Comparison of ENCODE assay signal across 1 cellular context in the genomic region with DNA sequence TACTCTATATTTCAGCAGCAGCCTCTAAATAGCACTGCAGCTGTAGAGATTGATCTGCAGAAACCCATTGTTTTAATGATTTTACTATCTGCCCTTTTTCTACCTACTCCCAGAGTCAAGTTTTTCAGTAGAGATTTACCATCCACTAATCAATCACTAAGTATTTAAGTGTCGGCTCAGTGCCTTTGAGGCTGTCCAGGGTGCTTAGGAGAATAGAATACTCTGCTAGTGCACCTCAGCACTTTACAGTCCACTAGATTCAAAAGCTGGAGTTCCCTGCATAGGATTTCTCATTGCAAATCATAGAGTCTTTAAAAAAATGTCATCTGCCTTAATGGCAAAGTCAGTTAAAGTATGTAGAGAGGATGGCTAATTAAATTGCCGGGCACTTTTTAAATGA.
TF ChIP-seq lines count a peak whose summit lies in the region.

No MANE protein-coding gene starts in this region.

TF ChIP-seq in GM23338, 12 proteins besides CTCF, POLR2A, EP300 and RAD21 (continued from another document):
- TF ChIP-seq, protein P1, sequence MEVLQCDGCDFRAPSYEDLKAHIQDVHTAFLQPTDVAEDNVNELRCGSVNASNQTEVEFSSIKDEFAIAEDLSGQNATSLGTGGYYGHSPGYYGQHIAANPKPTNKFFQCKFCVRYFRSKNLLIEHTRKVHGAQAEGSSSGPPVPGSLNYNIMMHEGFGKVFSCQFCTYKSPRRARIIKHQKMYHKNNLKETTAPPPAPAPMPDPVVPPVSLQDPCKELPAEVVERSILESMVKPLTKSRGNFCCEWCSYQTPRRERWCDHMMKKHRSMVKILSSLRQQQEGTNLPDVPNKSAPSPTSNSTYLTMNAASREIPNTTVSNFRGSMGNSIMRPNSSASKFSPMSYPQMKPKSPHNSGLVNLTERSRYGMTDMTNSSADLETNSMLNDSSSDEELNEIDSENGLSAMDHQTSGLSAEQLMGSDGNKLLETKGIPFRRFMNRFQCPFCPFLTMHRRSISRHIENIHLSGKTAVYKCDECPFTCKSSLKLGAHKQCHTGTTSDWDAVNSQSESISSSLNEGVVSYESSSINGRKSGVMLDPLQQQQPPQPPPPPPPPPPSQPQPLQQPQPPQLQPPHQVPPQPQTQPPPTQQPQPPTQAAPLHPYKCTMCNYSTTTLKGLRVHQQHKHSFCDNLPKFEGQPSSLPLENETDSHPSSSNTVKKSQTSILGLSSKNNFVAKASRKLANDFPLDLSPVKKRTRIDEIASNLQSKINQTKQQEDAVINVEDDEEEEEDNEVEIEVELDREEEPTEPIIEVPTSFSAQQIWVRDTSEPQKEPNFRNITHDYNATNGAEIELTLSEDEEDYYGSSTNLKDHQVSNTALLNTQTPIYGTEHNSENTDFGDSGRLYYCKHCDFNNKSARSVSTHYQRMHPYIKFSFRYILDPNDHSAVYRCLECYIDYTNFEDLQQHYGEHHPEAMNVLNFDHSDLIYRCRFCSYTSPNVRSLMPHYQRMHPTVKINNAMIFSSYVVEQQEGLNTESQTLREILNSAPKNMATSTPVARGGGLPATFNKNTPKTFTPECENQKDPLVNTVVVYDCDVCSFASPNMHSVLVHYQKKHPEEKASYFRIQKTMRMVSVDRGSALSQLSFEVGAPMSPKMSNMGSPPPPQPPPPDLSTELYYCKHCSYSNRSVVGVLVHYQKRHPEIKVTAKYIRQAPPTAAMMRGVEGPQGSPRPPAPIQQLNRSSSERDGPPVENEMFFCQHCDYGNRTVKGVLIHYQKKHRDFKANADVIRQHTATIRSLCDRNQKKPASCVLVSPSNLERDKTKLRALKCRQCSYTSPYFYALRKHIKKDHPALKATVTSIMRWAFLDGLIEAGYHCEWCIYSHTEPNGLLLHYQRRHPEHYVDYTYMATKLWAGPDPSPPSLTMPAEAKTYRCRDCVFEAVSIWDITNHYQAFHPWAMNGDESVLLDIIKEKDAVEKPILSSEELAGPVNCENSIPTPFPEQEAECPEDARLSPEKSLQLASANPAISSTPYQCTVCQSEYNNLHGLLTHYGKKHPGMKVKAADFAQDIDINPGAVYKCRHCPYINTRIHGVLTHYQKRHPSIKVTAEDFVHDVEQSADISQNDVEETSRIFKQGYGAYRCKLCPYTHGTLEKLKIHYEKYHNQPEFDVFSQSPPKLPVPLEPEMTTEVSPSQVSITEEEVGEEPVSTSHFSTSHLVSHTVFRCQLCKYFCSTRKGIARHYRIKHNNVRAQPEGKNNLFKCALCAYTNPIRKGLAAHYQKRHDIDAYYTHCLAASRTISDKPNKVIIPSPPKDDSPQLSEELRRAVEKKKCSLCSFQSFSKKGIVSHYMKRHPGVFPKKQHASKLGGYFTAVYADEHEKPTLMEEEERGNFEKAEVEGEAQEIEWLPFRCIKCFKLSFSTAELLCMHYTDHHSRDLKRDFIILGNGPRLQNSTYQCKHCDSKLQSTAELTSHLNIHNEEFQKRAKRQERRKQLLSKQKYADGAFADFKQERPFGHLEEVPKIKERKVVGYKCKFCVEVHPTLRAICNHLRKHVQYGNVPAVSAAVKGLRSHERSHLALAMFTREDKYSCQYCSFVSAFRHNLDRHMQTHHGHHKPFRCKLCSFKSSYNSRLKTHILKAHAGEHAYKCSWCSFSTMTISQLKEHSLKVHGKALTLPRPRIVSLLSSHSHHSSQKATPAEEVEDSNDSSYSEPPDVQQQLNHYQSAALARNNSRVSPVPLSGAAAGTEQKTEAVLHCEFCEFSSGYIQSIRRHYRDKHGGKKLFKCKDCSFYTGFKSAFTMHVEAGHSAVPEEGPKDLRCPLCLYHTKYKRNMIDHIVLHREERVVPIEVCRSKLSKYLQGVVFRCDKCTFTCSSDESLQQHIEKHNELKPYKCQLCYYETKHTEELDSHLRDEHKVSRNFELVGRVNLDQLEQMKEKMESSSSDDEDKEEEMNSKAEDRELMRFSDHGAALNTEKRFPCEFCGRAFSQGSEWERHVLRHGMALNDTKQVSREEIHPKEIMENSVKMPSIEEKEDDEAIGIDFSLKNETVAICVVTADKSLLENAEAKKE (CRISPR knock-in tag; IDR thresholded peaks at IDR 0.05) = no peak
- TF ChIP-seq, protein P2, sequence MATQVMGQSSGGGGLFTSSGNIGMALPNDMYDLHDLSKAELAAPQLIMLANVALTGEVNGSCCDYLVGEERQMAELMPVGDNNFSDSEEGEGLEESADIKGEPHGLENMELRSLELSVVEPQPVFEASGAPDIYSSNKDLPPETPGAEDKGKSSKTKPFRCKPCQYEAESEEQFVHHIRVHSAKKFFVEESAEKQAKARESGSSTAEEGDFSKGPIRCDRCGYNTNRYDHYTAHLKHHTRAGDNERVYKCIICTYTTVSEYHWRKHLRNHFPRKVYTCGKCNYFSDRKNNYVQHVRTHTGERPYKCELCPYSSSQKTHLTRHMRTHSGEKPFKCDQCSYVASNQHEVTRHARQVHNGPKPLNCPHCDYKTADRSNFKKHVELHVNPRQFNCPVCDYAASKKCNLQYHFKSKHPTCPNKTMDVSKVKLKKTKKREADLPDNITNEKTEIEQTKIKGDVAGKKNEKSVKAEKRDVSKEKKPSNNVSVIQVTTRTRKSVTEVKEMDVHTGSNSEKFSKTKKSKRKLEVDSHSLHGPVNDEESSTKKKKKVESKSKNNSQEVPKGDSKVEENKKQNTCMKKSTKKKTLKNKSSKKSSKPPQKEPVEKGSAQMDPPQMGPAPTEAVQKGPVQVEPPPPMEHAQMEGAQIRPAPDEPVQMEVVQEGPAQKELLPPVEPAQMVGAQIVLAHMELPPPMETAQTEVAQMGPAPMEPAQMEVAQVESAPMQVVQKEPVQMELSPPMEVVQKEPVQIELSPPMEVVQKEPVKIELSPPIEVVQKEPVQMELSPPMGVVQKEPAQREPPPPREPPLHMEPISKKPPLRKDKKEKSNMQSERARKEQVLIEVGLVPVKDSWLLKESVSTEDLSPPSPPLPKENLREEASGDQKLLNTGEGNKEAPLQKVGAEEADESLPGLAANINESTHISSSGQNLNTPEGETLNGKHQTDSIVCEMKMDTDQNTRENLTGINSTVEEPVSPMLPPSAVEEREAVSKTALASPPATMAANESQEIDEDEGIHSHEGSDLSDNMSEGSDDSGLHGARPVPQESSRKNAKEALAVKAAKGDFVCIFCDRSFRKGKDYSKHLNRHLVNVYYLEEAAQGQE (IDR thresholded peaks at IDR 0.05; ENCODE audit: unreplicated experiment) = peak; percentile 25
- no peak for TF ChIP-seq ZNF114 (CRISPR knock-in tag; IDR thresholded peaks at IDR 0.05)
